1 cellular context compared by ENCODE assay signal in the genomic region with DNA sequence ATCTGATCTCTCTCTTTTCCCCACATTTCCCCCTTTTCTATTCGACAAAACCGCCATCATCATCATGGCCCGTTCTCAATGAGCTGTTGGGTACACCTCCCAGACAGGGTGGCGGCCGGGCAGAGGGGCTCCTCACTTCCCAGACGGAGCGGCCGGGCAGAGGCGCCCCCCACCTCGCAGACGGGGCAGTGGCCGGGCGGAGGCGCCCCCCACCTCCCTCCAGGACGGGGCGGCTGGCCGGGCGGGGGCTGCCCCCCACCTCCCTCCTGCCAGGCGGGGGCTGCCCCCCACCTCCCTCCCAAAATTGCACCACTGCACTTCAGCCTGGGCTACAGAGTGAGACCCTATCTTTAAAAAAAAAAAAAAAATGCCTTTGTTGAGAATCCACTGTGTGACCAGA. TPM values are rescaled to one million over a fixed set of nuclear protein-coding genes. Genes with fewer than 3 reads are reported as not detected.
A peak's percentile ranks its signal among the peaks of the same experiment; 100 is the strongest.
DNase-seq lines count a peak whose midpoint lies in the region; ATAC-seq, FAIRE-seq and TF ChIP-seq lines count a peak whose summit lies in the region.
"Not testable (repeated sequence)": the region's sequence is repeated elsewhere in the genome, so short reads cannot be mapped to it uniquely, and the experiment has no call there.

No MANE protein-coding gene starts in this region.

- H2AFZ ChIP-seq in K562 (ENCODE audit: low read depth, low read length): 0 out of 2 replicates have a peak overlapping the region, but pooled peaks have one; percentile 27

- in situ Hi-C loops in K562 (cut with MboI): not testable (repeated sequence)

- not testable (repeated sequence) for TF ChIP-seq EP300 in K562 (IDR thresholded peaks at IDR 0.05; ENCODE audit: low read length)

- H3K27ac ChIP-seq in K562 (ENCODE audit: extremely low read depth, low read depth, low read length): not testable (repeated sequence)

- not testable (repeated sequence) for TF ChIP-seq RAD21 in K562 (CRISPR knock-in tag; conservative IDR thresholded peaks at IDR 0.05 in 1 of 2, IDR thresholded peaks at IDR 0.05 in 1 of 2)

- H3K9ac ChIP-seq in K562 (ENCODE audit: insufficient read depth in 1 of 2, low read depth in 2 of 2, low read length in 2 of 2): not testable (repeated sequence)

- not testable (repeated sequence) for TF ChIP-seq POLR2A in K562 (conservative IDR thresholded peaks at IDR 0.05)

- not testable (repeated sequence) for H3K36me3 ChIP-seq in K562 (ENCODE audit: control insufficient read depth, insufficient read depth, low read length)

- H4K20me1 ChIP-seq in K562 (replicated peaks; ENCODE audit: control insufficient read depth, insufficient read depth, low read length): not testable (repeated sequence)

- not testable (repeated sequence) for BruUV-seq in K562 (replicated peaks; lab: Mats Ljungman, UMichigan)

- no CpG with 5 or more reads among the region's 19 CpGs for WGBS in K562 (ENCODE audit: insufficient coverage, low coverage, missing lambda C conversion rate)

- not testable (repeated sequence) for FAIRE-seq in K562 (lab: Jason Lieb, UNC)

- CTCF ChIA-PET in K562 (lab: Yijun Ruan, JAX; ENCODE audit: low intra/inter-chr PET ratio): not testable (repeated sequence)

- intact Hi-C loops in K562 (cut with micrococcal nuclease): not testable (repeated sequence)

- TF ChIP-seq CTCF in K562 (IDR thresholded peaks at IDR 0.05 in 2 of 3, conservative IDR thresholded peaks at IDR 0.05 in 1 of 3; ENCODE audit: insufficient read depth in 2 of 3, low read depth in 1 of 3, low read length in 3 of 3): not testable (repeated sequence)

- H3K4me1 ChIP-seq in K562 (replicated peaks in 1 of 2; ENCODE audit: control insufficient read depth in 2 of 2, insufficient read depth in 2 of 2, low read length in 2 of 2): peaks cover 25 to 32% of the 10 kb centered on the region in 2 experiments

- not testable (repeated sequence) for H3K27me3 ChIP-seq in K562 (ENCODE audit: control insufficient read depth in 2 of 2, insufficient read depth in 2 of 2, low read length in 2 of 2)

- POLR2A ChIA-PET in K562 (lab: Yijun Ruan, JAX): not testable (repeated sequence)

- H3K79me2 ChIP-seq in K562 (ENCODE audit: control insufficient read depth, insufficient read depth, low read length): not testable (repeated sequence)

- DNase-seq in K562 (ENCODE audit: extremely low read depth in 1 of 4, low spot score in 3 of 4): not testable (repeated sequence)

- H3K4me3 ChIP-seq in K562: not testable (repeated sequence)

- not testable (repeated sequence) for ATAC-seq in K562

- not testable (repeated sequence) for H3K9me1 ChIP-seq in K562 (ENCODE audit: control insufficient read depth, insufficient read depth, low read length)

- H3K9me3 ChIP-seq in K562 (replicated peaks; ENCODE audit: control insufficient read depth, insufficient read depth, low read depth, low read length): not testable (repeated sequence)

- H3K4me2 ChIP-seq in K562 (ENCODE audit: insufficient read depth, low read length): not testable (repeated sequence)

RNA-seq across cellular contexts. Expression of a gene that starts 50.4 kb away (rescaled TPM):
- 12.4 and 39.8 TPM in 2 replicates for total RNA-seq in K562 (2011; cell fraction: chromatin; rRNA removed; ENCODE audit: low replicate concordance)
- 7.2 and 8.7 TPM in 2 replicates for total RNA-seq in K562 (2011; cell fraction: nucleolus; rRNA removed)
- 13.9 and 19.8 TPM in 2 replicates for total RNA-seq in K562 (2011; cell fraction: nucleoplasm; rRNA removed)
- total RNA-seq in K562 (2014; rRNA removed) (9.3 and 9.8 TPM in 2 replicates), K562 (2014; rRNA removed; fragmentation: Illumina TruSeq; extraction: Trizol) (15.8 and 17.7 TPM in 2 replicates), K562 (2015; rRNA removed; fragmentation: Illumina TruSeq; extraction: Trizol) (16.6 and 18.7 TPM in 2 replicates), K562 (2021) (10.2 and 10.6 TPM in 2 replicates)
- polyA plus RNA-seq in K562 (2011; rRNA removed) (11.4 and 15.0 TPM in 2 replicates), K562 (2014; fragmentation: Illumina TruSeq; extraction: Trizol) (8.2 and 10.1 TPM in 2 replicates), K562 (2014; fragmentation: Nextera tagmentation; extraction: Ambion mirVana) (1 to 10 TPM; 4.4 to 5.0 TPM), K562 (2014; rRNA removed) (7.1 and 8.6 TPM in 2 replicates)
- polyA plus RNA-seq in K562 (2011; cell fraction: cytosol; rRNA removed): 1.5 and 5.7 TPM in 2 replicates
- 9.8 and 25.5 TPM in 2 replicates for polyA plus RNA-seq in K562 (2011; cell fraction: nucleus; rRNA removed)
- 6.1 and 7.7 TPM in 2 replicates for polyA plus RNA-seq in K562 (2012)
- 30.2 and 60.5 TPM in 2 replicates for polyA minus RNA-seq in K562 (2011; rRNA and poly(A)+ RNA removed)
- 12.0 and 15.5 TPM in 2 replicates for polyA minus RNA-seq in K562 (2011; cell fraction: cytosol; rRNA and poly(A)+ RNA removed)
- polyA minus RNA-seq in K562 (2011; cell fraction: nucleus; rRNA and poly(A)+ RNA removed): 17.4 and 58.9 TPM in 2 replicates
